8 cellular contexts compared by ENCODE assay signal in the genomic region with DNA sequence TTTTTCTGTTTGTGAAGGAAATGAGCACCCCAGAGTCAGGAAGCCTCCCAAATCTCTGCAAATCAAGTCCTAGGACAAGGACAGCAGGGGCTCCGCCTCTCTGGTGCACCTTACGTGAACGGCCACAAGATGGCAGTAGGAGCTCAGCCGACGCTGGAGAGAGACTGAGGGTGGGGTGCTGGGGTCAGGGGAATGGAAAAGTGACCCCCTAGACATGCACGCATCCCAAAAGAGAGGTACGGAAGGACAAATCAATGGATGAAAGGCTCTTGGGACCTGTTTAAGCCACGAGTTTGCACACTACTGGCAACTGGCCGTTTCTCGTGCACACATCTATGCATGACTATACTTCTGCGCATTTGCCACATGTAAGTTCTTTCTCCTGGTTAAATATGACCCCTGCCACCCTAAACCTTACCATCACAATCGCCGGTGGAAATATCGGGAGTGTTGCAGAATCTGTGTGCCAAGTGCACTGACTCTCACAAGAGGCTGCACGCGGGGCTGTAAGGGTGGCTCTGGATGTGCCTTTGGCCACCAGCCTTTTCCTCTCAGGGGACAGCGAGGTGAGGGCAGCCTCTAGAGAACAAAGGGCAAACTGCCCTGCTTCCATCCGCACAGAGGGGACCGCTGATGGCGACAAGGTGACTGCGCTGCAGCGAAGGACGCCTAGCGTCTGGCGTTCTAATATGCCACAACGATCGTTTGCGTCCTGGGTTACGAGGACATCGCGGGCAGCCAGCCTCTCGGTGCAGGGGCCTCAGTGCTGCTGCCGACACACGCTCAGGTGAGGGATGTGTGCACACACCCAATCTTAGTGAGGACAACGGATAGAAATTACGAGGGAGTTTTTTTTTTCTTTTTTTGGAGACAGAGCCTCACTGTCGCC.
DNase-seq lines count a peak whose midpoint lies in the region; ATAC-seq and TF ChIP-seq lines count a peak whose summit lies in the region.

No MANE protein-coding gene starts in this region.

- CTCF ChIA-PET in HEK293T (lab: Yijun Ruan, JAX), result interaction anchor here (0.6 to 2.0 kb wide), 3 partner anchors 22 to 614 kb away, joined by 3 to 8 read pairs (median 4); no protein-coding TSS in a partner anchor

- H4K20me1 ChIP-seq in fibroblast of lung (ENCODE audit: control insufficient read depth, extremely low read depth, insufficient read depth, low read length), result no peaks in the 10 kb centered on the region
- no peaks in the 10 kb centered on the region for H4K20me1 ChIP-seq in neural cell (ENCODE audit: insufficient read depth)

- peaks cover 4% of the 10 kb centered on the region for H3K4me1 ChIP-seq in fibroblast of lung (ENCODE audit: control insufficient read depth, extremely low read depth, insufficient read depth, low read length)

- TF ChIP-seq EP300 in neural cell (conservative IDR thresholded peaks at IDR 0.05; ENCODE audit: poor library complexity, severe bottlenecking), result no peak

- peaks cover 23% of the 10 kb centered on the region for H3K4me1 Mint-ChIP-seq in activated T-cell treated with anti-CD3 and anti-CD28 coated beads, Interleukin-2, amount 50 U/mL, for 4 hours (ENCODE audit: low read depth)

- no peak overlapping the region for H3K4me3 Mint-ChIP-seq in activated T-cell treated with anti-CD3 and anti-CD28 coated beads, Interleukin-2, amount 50 U/mL, for 4 hours

- H3K9me3 ChIP-seq in fibroblast of lung (ENCODE audit: control insufficient read depth, insufficient read depth, low read depth, low read length) (no peaks in the 10 kb centered on the region), neural cell (ENCODE audit: low read length) (no peaks in the 10 kb centered on the region)

- POLR2A ChIA-PET in HEK293T (lab: Yijun Ruan, JAX), result no interaction called here

- H3K79me2 ChIP-seq in fibroblast of lung (ENCODE audit: control insufficient read depth, insufficient read depth, low read length), result no peaks in the 10 kb centered on the region
- H3K79me2 ChIP-seq in neural cell (replicated peaks; ENCODE audit: insufficient read depth, low read length), result no peaks in the 10 kb centered on the region

- no peak overlapping the region for H3K4me2 ChIP-seq in fibroblast of lung (ENCODE audit: extremely low read depth, insufficient read depth, low read length)
- no peak overlapping the region for H3K4me2 ChIP-seq in neural cell (ENCODE audit: low read length)

- no peaks in the 10 kb centered on the region for H3K27me3 ChIP-seq in fibroblast of lung (ENCODE audit: control insufficient read depth, insufficient read depth, low read length)
- H3K27me3 ChIP-seq in neural cell (ENCODE audit: insufficient read depth, low read depth, low read length), result no peaks in the 10 kb centered on the region

- DNase-seq in C1 segment of cervical spinal cord (lab: John Stamatoyannopoulos, UW), result peak in 9 of 14 donors; percentile 7 to 43 (median 22)
- peak; percentile 76 for DNase-seq in HEK293T (ENCODE audit: extremely low spot score)
- peak; percentile 17 for DNase-seq in NOMO-1 treated with DMSO at 0.1 percent for 48 hours (lab: John Stamatoyannopoulos, UW; ENCODE audit: unreplicated experiment)
- DNase-seq in activated T-cell treated with anti-CD3 and anti-CD28 coated beads, Interleukin-2, amount 50 U/mL, for 4 hours, result peak; percentile 63
- DNase-seq in fibroblast of lung (ENCODE audit: low read depth in 2 of 2), result peak; percentile 39 to 51
- peak; percentile 81 for DNase-seq in superior temporal gyrus (ENCODE audit: extremely low spot score)

- H3K36me3 Mint-ChIP-seq in activated T-cell treated with anti-CD3 and anti-CD28 coated beads, Interleukin-2, amount 50 U/mL, for 4 hours (ENCODE audit: insufficient read depth), result no peaks in the 10 kb centered on the region

- H3K9me3 Mint-ChIP-seq in activated T-cell treated with anti-CD3 and anti-CD28 coated beads, Interleukin-2, amount 50 U/mL, for 4 hours, result no peaks in the 10 kb centered on the region

- H3K27ac ChIP-seq in fibroblast of lung (ENCODE audit: insufficient read depth, low read length) (no peak overlapping the region), neural cell (ENCODE audit: low read length) (no peak overlapping the region)

- H2AFZ ChIP-seq in fibroblast of lung (ENCODE audit: low read length) (peak overlapping the region; percentile 52), neural cell (ENCODE audit: low read depth, low read length) (no peak overlapping the region)

- no peaks in the 10 kb centered on the region for H3F3A ChIP-seq in neural cell (ENCODE audit: insufficient read depth, low read length, poor library complexity, severe bottlenecking)

- TF ChIP-seq RAD21 in neural cell (conservative IDR thresholded peaks at IDR 0.05), result peak; percentile 99

- H3K9ac ChIP-seq in fibroblast of lung (ENCODE audit: insufficient read depth, low read length) (no peak overlapping the region), neural cell (ENCODE audit: low read length) (no peak overlapping the region)

- H3K36me3 ChIP-seq in fibroblast of lung (ENCODE audit: control insufficient read depth, insufficient read depth, low read length), result no peaks in the 10 kb centered on the region
- no peaks in the 10 kb centered on the region for H3K36me3 ChIP-seq in neural cell (ENCODE audit: insufficient read depth, low read length)

- TF ChIP-seq CTCF in fibroblast of lung (conservative IDR thresholded peaks at IDR 0.05 in 1 of 2, IDR thresholded peaks at IDR 0.05 in 1 of 2; ENCODE audit: low read depth in 1 of 2, low read length in 2 of 2), result peak; percentile 94 to 96
- peak; percentile 95 for TF ChIP-seq CTCF in neural cell (IDR thresholded peaks at IDR 0.05; ENCODE audit: poor library complexity, severe bottlenecking)

- peaks cover 2% of the 10 kb centered on the region for H3K27me3 Mint-ChIP-seq in activated T-cell treated with anti-CD3 and anti-CD28 coated beads, Interleukin-2, amount 50 U/mL, for 4 hours (ENCODE audit: low read depth)

- H3K4me3 ChIP-seq in fibroblast of lung (replicated peaks in 1 of 4; ENCODE audit: control extremely low read depth in 1 of 4, insufficient read depth in 1 of 4, low read depth in 3 of 4, low read length in 4 of 4) (no peak overlapping the region), neural cell (ENCODE audit: low read length) (no peak overlapping the region)

- peak; percentile 44 to 51 for ATAC-seq in activated T-cell treated with anti-CD3 and anti-CD28 coated beads, Interleukin-2, amount 50 U/mL, for 4 hours
- no peak for ATAC-seq in HG02759 (IDR thresholded peaks at IDR 0.05; ENCODE audit: unreplicated experiment)

- no peaks in the 10 kb centered on the region for H3K9me2 ChIP-seq in neural cell (ENCODE audit: insufficient read depth, low read length)

TF ChIP-seq in HEK293T, 16 proteins besides CTCF, POLR2A, EP300 and RAD21:
- TF ChIP-seq L3MBTL2 (conservative IDR thresholded peaks at IDR 0.05), result no peak
- no peak for TF ChIP-seq SUZ12 (IDR thresholded peaks at IDR 0.05)
- TF ChIP-seq BHLHE40 (IDR thresholded peaks at IDR 0.05; ENCODE audit: borderline replicate concordance), result no peak
- no peak for TF ChIP-seq ARNT (IDR thresholded peaks at IDR 0.05)
- no peak for TF ChIP-seq ZNF384 (IDR thresholded peaks at IDR 0.05)
- TF ChIP-seq HDGF (IDR thresholded peaks at IDR 0.05; ENCODE audit: borderline replicate concordance), result no peak
- no peak for TF ChIP-seq SP1 (IDR thresholded peaks at IDR 0.05)
- TF ChIP-seq, protein P1, sequence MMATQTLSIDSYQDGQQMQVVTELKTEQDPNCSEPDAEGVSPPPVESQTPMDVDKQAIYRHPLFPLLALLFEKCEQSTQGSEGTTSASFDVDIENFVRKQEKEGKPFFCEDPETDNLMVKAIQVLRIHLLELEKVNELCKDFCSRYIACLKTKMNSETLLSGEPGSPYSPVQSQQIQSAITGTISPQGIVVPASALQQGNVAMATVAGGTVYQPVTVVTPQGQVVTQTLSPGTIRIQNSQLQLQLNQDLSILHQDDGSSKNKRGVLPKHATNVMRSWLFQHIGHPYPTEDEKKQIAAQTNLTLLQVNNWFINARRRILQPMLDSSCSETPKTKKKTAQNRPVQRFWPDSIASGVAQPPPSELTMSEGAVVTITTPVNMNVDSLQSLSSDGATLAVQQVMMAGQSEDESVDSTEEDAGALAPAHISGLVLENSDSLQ (IDR thresholded peaks at IDR 0.05), result no peak
- no peak for TF ChIP-seq FOXA1 (IDR thresholded peaks at IDR 0.05)

TF ChIP-seq in neural cell, 6 proteins besides CTCF, POLR2A, EP300 and RAD21:
- no peak for TF ChIP-seq EZH2 (IDR thresholded peaks at IDR 0.05; ENCODE audit: borderline replicate concordance, insufficient read depth, low read length, poor library complexity, severe bottlenecking)
- TF ChIP-seq SMC3 (conservative IDR thresholded peaks at IDR 0.05; ENCODE audit: poor library complexity), result peak; percentile 99
- no peak for TF ChIP-seq MXI1 (conservative IDR thresholded peaks at IDR 0.05; ENCODE audit: poor library complexity, severe bottlenecking)
- no peak for TF ChIP-seq POLR2AphosphoS5 (IDR thresholded peaks at IDR 0.05)
- no peak for TF ChIP-seq TAF1 (IDR thresholded peaks at IDR 0.05; ENCODE audit: low read depth)
- TF ChIP-seq, protein P2, sequence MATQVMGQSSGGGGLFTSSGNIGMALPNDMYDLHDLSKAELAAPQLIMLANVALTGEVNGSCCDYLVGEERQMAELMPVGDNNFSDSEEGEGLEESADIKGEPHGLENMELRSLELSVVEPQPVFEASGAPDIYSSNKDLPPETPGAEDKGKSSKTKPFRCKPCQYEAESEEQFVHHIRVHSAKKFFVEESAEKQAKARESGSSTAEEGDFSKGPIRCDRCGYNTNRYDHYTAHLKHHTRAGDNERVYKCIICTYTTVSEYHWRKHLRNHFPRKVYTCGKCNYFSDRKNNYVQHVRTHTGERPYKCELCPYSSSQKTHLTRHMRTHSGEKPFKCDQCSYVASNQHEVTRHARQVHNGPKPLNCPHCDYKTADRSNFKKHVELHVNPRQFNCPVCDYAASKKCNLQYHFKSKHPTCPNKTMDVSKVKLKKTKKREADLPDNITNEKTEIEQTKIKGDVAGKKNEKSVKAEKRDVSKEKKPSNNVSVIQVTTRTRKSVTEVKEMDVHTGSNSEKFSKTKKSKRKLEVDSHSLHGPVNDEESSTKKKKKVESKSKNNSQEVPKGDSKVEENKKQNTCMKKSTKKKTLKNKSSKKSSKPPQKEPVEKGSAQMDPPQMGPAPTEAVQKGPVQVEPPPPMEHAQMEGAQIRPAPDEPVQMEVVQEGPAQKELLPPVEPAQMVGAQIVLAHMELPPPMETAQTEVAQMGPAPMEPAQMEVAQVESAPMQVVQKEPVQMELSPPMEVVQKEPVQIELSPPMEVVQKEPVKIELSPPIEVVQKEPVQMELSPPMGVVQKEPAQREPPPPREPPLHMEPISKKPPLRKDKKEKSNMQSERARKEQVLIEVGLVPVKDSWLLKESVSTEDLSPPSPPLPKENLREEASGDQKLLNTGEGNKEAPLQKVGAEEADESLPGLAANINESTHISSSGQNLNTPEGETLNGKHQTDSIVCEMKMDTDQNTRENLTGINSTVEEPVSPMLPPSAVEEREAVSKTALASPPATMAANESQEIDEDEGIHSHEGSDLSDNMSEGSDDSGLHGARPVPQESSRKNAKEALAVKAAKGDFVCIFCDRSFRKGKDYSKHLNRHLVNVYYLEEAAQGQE (IDR thresholded peaks at IDR 0.05; ENCODE audit: borderline replicate concordance), result no peak

Comparison
In these comparisons a context has a peak if more than half of its experiments do, and no peak if none do; other contexts are left out.
1. DNase-seq: peak in every context shown above with its lines; median percentile 81 in superior temporal gyrus; 76 in HEK293T; 63 in activated T-cell treated with anti-CD3 and anti-CD28 coated beads, Interleukin-2, amount 50 U/mL, for 4 hours; 45 in fibroblast of lung; 22 in C1 segment of cervical spinal cord; 17 in NOMO-1 treated with DMSO at 0.1 percent for 48 hours.